8 cellular contexts compared by ENCODE assay signal in the genomic region with DNA sequence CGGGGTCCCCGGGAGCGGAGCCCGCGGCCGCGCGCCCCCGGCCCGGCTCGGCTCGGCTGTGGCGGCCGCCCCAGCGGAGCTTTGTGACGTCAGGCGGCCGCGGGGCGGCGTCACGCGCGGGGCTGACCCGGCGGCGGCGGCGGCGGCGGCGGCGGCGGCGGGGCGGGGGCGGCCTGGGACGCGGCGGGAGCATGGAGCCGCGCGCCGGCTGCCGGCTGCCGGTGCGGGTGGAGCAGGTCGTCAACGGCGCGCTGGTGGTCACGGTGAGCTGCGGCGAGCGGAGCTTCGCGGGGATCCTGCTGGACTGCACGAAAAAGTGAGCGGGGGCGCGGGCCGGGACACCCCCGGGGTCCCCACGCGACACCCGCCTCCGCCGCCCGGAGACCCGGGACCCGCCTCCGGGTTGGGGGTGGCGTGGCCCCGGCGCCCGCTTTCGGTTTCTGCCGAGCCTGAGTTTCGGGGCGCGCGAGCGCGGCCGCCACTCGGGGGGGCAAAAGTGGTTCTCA. TPM values are rescaled to one million over a fixed set of nuclear protein-coding genes. Genes with fewer than 3 reads are reported as not detected.
DNase-seq lines count a peak whose midpoint lies in the region; ATAC-seq and FAIRE-seq lines count a peak whose summit lies in the region.

Gene PWWP2B (plus strand): TSS at position 165 of the 506 bp plus-strand sequence. CDS start 27 bp downstream, at position 192.

- no peak within 1 kb of the TSS for H3K27ac ChIP-seq in iPS-18a (ENCODE audit: low read length)
- peak within 1 kb of the TSS; percentile 88 for H3K27ac ChIP-seq in small intestine (ENCODE audit: low read depth in 1 of 2, low read length in 1 of 2)

- ATAC-seq in GM18498 (IDR thresholded peaks at IDR 0.05; ENCODE audit: unreplicated experiment) = peak; percentile 59
- peak; percentile 49 for ATAC-seq in HG02798 (IDR thresholded peaks at IDR 0.05; ENCODE audit: poor library complexity, unreplicated experiment)

- H3K36me3 ChIP-seq in iPS-18a (ENCODE audit: control insufficient read depth, low read depth, low read length) (no peaks in the 10 kb centered on the region), small intestine (ENCODE audit: control insufficient read depth in 2 of 2, insufficient read depth in 2 of 2, low read length in 2 of 2) (no peaks in the 10 kb centered on the region)

- no peak within 1 kb of the TSS for H3K9ac ChIP-seq in iPS-18a (ENCODE audit: low read length)

- H3K4me1 ChIP-seq in iPS-18a (ENCODE audit: control insufficient read depth, low read depth, low read length) (peaks cover 4% of the 10 kb centered on the region), small intestine (ENCODE audit: control insufficient read depth in 2 of 2, insufficient read depth in 1 of 2, low read depth in 1 of 2, low read length in 1 of 2) (peaks cover 5 to 6% of the 10 kb centered on the region in 2 donors)

- DNase-seq in T follicular helper cell (ENCODE audit: low read depth) (peak; percentile 50), astrocyte of the hippocampus (ENCODE audit: low read depth, low spot score) (peak; percentile 73), small intestine (peak; percentile 49), NCI-H1694 treated with DMSO at 0.1 percent for 48 hours (lab: John Stamatoyannopoulos, UW) (no peak), OCI-M2 (lab: John Stamatoyannopoulos, UW; ENCODE audit: unreplicated experiment) (no peak)

- H3K27me3 ChIP-seq in iPS-18a (ENCODE audit: control insufficient read depth, insufficient read depth, low read length) (peaks cover 19% of the 10 kb centered on the region), small intestine (ENCODE audit: control insufficient read depth in 2 of 2, insufficient read depth in 2 of 2, low read length in 2 of 2) (no peaks in the 10 kb centered on the region)

- FAIRE-seq in small intestine (lab: Jason Lieb, UNC) = no peak

- 0 to 1% (median 0%) methylated on average over 23 to 86 of the region's 86 CpGs for WGBS in small intestine, 3 donors

- peak within 1 kb of the TSS; percentile 38 for H3K4me3 ChIP-seq in iPS-18a (ENCODE audit: low read length)
- H3K4me3 ChIP-seq in small intestine (ENCODE audit: low read depth in 1 of 2, low read length in 2 of 2) = peak within 1 kb of the TSS; percentile 87 to 89

- H3K9me3 ChIP-seq in iPS-18a (ENCODE audit: control insufficient read depth, low read depth, low read length) (no peaks in the 10 kb centered on the region), small intestine (ENCODE audit: control insufficient read depth, low read depth) (no peaks in the 10 kb centered on the region)

RNA-seq across cellular contexts. Expression of gene PWWP2B, which starts in this region (rescaled TPM):
- 10 to 100 TPM in 1 of 3 donors, 1 to 10 TPM in 2; 7.0 to 14.7 (median 9.2) TPM for polyA plus RNA-seq in small intestine

Comparison
In these comparisons a context has a peak if more than half of its experiments do, and no peak if none do; other contexts are left out.
1. DNase-seq: peak in T follicular helper cell (single experiment), astrocyte of the hippocampus (single experiment) and small intestine (single experiment); none in NCI-H1694 treated with DMSO at 0.1 percent for 48 hours (single experiment) and OCI-M2 (single experiment).